In the genomic region with DNA sequence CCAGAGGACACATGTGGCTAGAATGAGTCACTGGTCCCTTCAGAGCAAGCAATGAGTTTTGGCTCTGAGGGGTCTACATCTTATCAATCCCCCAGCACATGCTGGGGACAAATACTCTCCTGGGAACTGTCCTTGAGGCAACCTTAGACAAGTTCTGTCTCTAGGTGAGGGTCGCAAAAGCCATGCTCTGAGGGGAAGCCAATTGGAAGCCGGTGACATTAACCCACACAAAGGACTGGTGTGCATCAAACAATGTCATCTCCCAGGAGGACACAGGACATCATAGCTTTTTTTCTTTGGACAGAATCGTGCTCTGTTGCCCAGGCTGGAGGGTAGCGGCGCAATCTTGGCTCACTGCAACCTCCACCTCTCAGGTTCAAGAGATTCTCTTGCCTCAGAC, we compare ENCODE assay signal across 3 cellular contexts.
"Had no signal": no experiment of that assay in that cellular context is flagged by ENCODE, and none has a peak within 500 bp of the region (broad histone marks: within the 10 kb centered on the region; RNA-seq: fewer than 3 reads in every experiment).

No MANE protein-coding gene starts in this region.

- H3K4me3 ChIP-seq: GM12878 had no signal

- ATAC-seq: GM12878 had no signal

- DNase-seq: GDM1, GF-D8 had no signal
